ENCODE assay signal across 8 cellular contexts in genomic region chr3:187368251-187368733, GRCh38. TPM values are rescaled to one million over a fixed set of nuclear protein-coding genes. Genes with fewer than 3 reads are reported as not detected.
DNase-seq lines count a peak whose midpoint lies in the region; ATAC-seq, FAIRE-seq and TF ChIP-seq lines count a peak whose summit lies in the region.

RTP4 (plus strand) TSS chr3:187368385; CDS start chr3:187368442, 57 bp downstream.

- intact Hi-C loops in lower leg skin (cut with DNase I; ENCODE audit: low total_unique reads) = no loop called here

- H3K36me3 ChIP-seq in BJ (ENCODE audit: control insufficient read depth, insufficient read depth, low read length) (no peaks in the 10 kb centered on the region), bronchial epithelial cell (ENCODE audit: control insufficient read depth, insufficient read depth, low read length) (no peaks in the 10 kb centered on the region)

- no peak for TF ChIP-seq CTCF in BJ (IDR thresholded peaks at IDR 0.05; ENCODE audit: insufficient read depth, low read depth, low read length)
- TF ChIP-seq CTCF in bronchial epithelial cell (IDR thresholded peaks at IDR 0.05; ENCODE audit: insufficient read depth, low read length, severe bottlenecking) = no peak
- no peak for TF ChIP-seq CTCF in lower leg skin (IDR thresholded peaks at IDR 0.05)

- no peak for FAIRE-seq in bronchial epithelial cell (lab: Jason Lieb, UNC)

- H3K27me3 Mint-ChIP-seq in T-helper 17 cell = no peaks in the 10 kb centered on the region

- H3K9me3 ChIP-seq in T-helper 17 cell (ENCODE audit: control insufficient read depth, low read length, poor library complexity, severe bottlenecking) = no peaks in the 10 kb centered on the region

- peak within 1 kb of the TSS; percentile 97 for H3K27ac Mint-ChIP-seq in T-helper 17 cell
- H3K27ac Mint-ChIP-seq in stimulated activated effector memory CD8-positive, alpha-beta T cell treated with anti-CD3 and anti-CD28 coated beads, Interleukin-12 subunit alpha, Interleukin-12 subunit beta, amount 100 ng/mL, for 72 hours = peak within 1 kb of the TSS; percentile 99

- TF ChIP-seq POLR2A in lower leg skin (IDR thresholded peaks at IDR 0.05) = no peak

- POLR2A ChIA-PET in BJ (lab: Charles Lee) = no interaction called here

- ATAC-seq in GM19043 (IDR thresholded peaks at IDR 0.05; ENCODE audit: low read depth, unreplicated experiment) (peak; percentile 92), HG03175 (IDR thresholded peaks at IDR 0.05; ENCODE audit: unreplicated experiment) (peak; percentile 96), T-helper 17 cell (peak; percentile 84)
- peak; percentile 87 for ATAC-seq in stimulated activated effector memory CD8-positive, alpha-beta T cell treated with anti-CD3 and anti-CD28 coated beads, Interleukin-12 subunit alpha, Interleukin-12 subunit beta, amount 100 ng/mL, for 72 hours

- peak within 1 kb of the TSS; percentile 91 for H3K4me3 Mint-ChIP-seq in T-helper 17 cell
- H3K4me3 Mint-ChIP-seq in stimulated activated effector memory CD8-positive, alpha-beta T cell treated with anti-CD3 and anti-CD28 coated beads, Interleukin-12 subunit alpha, Interleukin-12 subunit beta, amount 100 ng/mL, for 72 hours = peak within 1 kb of the TSS; percentile 79

- DNase-seq in BJ (ENCODE audit: low read depth) (no peak), T-helper 17 cell (no peak), bronchial epithelial cell (ENCODE audit: low read depth) (peak; percentile 63), lower leg skin (ENCODE audit: low spot score in 2 of 2) (no peak), NCI-H2171 (lab: John Stamatoyannopoulos, UW) (no peak)
- peak; percentile 15 to 71 for DNase-seq in stimulated activated effector memory CD8-positive, alpha-beta T cell treated with anti-CD3 and anti-CD28 coated beads, Interleukin-12 subunit alpha, Interleukin-12 subunit beta, amount 100 ng/mL, for 72 hours (ENCODE audit: low spot score in 2 of 2)

- 15 to 16% methylated on average over 5 of the region's 5 CpGs for WGBS in lower leg skin, 2 donors

- H3K4me3 ChIP-seq in BJ (ENCODE audit: low read depth, low read length) (peak within 1 kb of the TSS; percentile 26), bronchial epithelial cell (ENCODE audit: low read depth, low read length) (peak within 1 kb of the TSS; percentile 14), lower leg skin (ENCODE audit: low read depth, poor library complexity, severe bottlenecking) (peak within 1 kb of the TSS; percentile 21)

- CTCF ChIA-PET in BJ (lab: Yijun Ruan, JAX) = interaction anchor here (0.6 to 1.5 kb wide), 5 partner anchors 9 to 49 kb away, joined by 3 to 7 read pairs (median 3); no protein-coding TSS in a partner anchor

- peaks cover 7% of the 10 kb centered on the region for H3K36me3 Mint-ChIP-seq in T-helper 17 cell (ENCODE audit: low read depth)
- peaks cover 5% of the 10 kb centered on the region for H3K36me3 Mint-ChIP-seq in stimulated activated effector memory CD8-positive, alpha-beta T cell treated with anti-CD3 and anti-CD28 coated beads, Interleukin-12 subunit alpha, Interleukin-12 subunit beta, amount 100 ng/mL, for 72 hours

- H3K27me3 ChIP-seq in BJ (ENCODE audit: control insufficient read depth, insufficient read depth, low read length) = no peaks in the 10 kb centered on the region; the same call in 1 of the 2 replicates
- no peaks in the 10 kb centered on the region for H3K27me3 ChIP-seq in bronchial epithelial cell (ENCODE audit: control insufficient read depth, insufficient read depth, low read length)

- H3K9me3 Mint-ChIP-seq in stimulated activated effector memory CD8-positive, alpha-beta T cell treated with anti-CD3 and anti-CD28 coated beads, Interleukin-12 subunit alpha, Interleukin-12 subunit beta, amount 100 ng/mL, for 72 hours = no peaks in the 10 kb centered on the region

- H3K4me1 Mint-ChIP-seq in T-helper 17 cell = peaks cover 25% of the 10 kb centered on the region
- H3K4me1 Mint-ChIP-seq in stimulated activated effector memory CD8-positive, alpha-beta T cell treated with anti-CD3 and anti-CD28 coated beads, Interleukin-12 subunit alpha, Interleukin-12 subunit beta, amount 100 ng/mL, for 72 hours = peaks cover 24% of the 10 kb centered on the region

RNA-seq across cellular contexts. Expression of gene RTP4, which starts in this region (rescaled TPM):
- polyA plus RNA-seq in BJ (2011; rRNA removed) = 0.12 and 0.16 TPM in 2 replicates
- 0.28 TPM in 1 of 2 replicates, not detected in the other for polyA minus RNA-seq in BJ (2011; rRNA and poly(A)+ RNA removed)
- total RNA-seq in T-helper 17 cell = 1 to 10 TPM; 1.7 to 2.4 TPM
- under 0.01 and 0.13 TPM in 2 replicates for total RNA-seq in bronchial epithelial cell
- 1 to 10 TPM in 1 of 4 donors, under 1 TPM in 2, not detected in 1; 0.21 to 1.3 (median 0.84) TPM for total RNA-seq in lower leg skin

Comparison
In these comparisons a context has a peak if more than half of its experiments do, and no peak if none do; other contexts are left out.
1. Peak in DNase-seq and H3K4me3 ChIP-seq in bronchial epithelial cell; RNA of the gene not detected or under 1 TPM.
2. DNase-seq: peak in stimulated activated effector memory CD8-positive, alpha-beta T cell treated with anti-CD3 and anti-CD28 coated beads, Interleukin-12 subunit alpha, Interleukin-12 subunit beta, amount 100 ng/mL, for 72 hours (2 of 2); none in BJ (single experiment), T-helper 17 cell (0 of 3), lower leg skin (0 of 2) and NCI-H2171 (single experiment).
3. Peak in every context shown above with its lines, with median percentiles within 50 percentile points of each other: H3K4me3 ChIP-seq and ATAC-seq.